In genomic region chr12:118773956-118774723, GRCh38 we compare ENCODE assay signal across 15 cellular contexts.
DNase-seq lines count a peak whose midpoint lies in the region; ATAC-seq and TF ChIP-seq lines count a peak whose summit lies in the region.
"Had no signal": no experiment of that assay in that cellular context is flagged by ENCODE, and none has a peak within 500 bp of the region (broad histone marks: within the 10 kb centered on the region; RNA-seq: fewer than 3 reads in every experiment).

No MANE protein-coding gene starts in this region.

- H3K9me2 ChIP-seq in SK-N-SH, result no peaks in the 10 kb centered on the region
- no peaks in the 10 kb centered on the region for H3K9me2 ChIP-seq in MM.1S (replicated peaks; ENCODE audit: insufficient read depth, low read length)

- H3K27ac Mint-ChIP-seq in type B pancreatic cell, result no peak overlapping the region
- no peak overlapping the region for H3K27ac Mint-ChIP-seq in activated CD8-positive, alpha-beta memory T cell treated with anti-CD3 and anti-CD28 coated beads, Interleukin-2, amount 10 ng/mL, durations not matched to agents 7 days and 5 days
- no peak overlapping the region for H3K27ac Mint-ChIP-seq in CD8-positive, alpha-beta T cell
- H3K27ac Mint-ChIP-seq: activated CD8-positive, alpha-beta T cell treated with anti-CD3 and anti-CD28 coated beads for 36 hours; activated naive CD8-positive, alpha-beta T cell had no signal

- H3F3A ChIP-seq in SK-N-SH (replicated peaks; ENCODE audit: insufficient read depth) (no peaks in the 10 kb centered on the region), MM.1S (ENCODE audit: insufficient read depth, low read length) (no peaks in the 10 kb centered on the region)

- H3K27me3 ChIP-seq in SK-N-SH (ENCODE audit: insufficient read depth) (no peaks in the 10 kb centered on the region), iPS-18a (ENCODE audit: control insufficient read depth, insufficient read depth, low read length) (peaks cover 22% of the 10 kb centered on the region), MM.1S (replicated peaks; ENCODE audit: insufficient read depth, low read length) (no peaks in the 10 kb centered on the region)
- no peaks in the 10 kb centered on the region for H3K27me3 ChIP-seq in CD8-positive, alpha-beta T cell (ENCODE audit: insufficient read depth, low read length)

- peak overlapping the region; percentile 20 for H3K4me3 Mint-ChIP-seq in type B pancreatic cell
- H3K4me3 Mint-ChIP-seq in activated CD8-positive, alpha-beta memory T cell treated with anti-CD3 and anti-CD28 coated beads, Interleukin-2, amount 10 ng/mL, durations not matched to agents 7 days and 5 days, result no peak overlapping the region
- no peak overlapping the region for H3K4me3 Mint-ChIP-seq in CD8-positive, alpha-beta T cell
- H3K4me3 Mint-ChIP-seq: activated CD8-positive, alpha-beta T cell treated with anti-CD3 and anti-CD28 coated beads for 36 hours; activated naive CD8-positive, alpha-beta T cell had no signal

- H4K20me1 ChIP-seq in SK-N-SH (ENCODE audit: insufficient read depth) (no peaks in the 10 kb centered on the region), MM.1S (ENCODE audit: insufficient read depth, low read length) (no peaks in the 10 kb centered on the region)

- peaks cover 4% of the 10 kb centered on the region for H3K4me1 Mint-ChIP-seq in type B pancreatic cell (ENCODE audit: unreplicated experiment)
- no peaks in the 10 kb centered on the region for H3K4me1 Mint-ChIP-seq in activated CD8-positive, alpha-beta memory T cell treated with anti-CD3 and anti-CD28 coated beads, Interleukin-2, amount 10 ng/mL, durations not matched to agents 7 days and 5 days
- H3K4me1 Mint-ChIP-seq in CD8-positive, alpha-beta T cell (ENCODE audit: low read depth), result no peaks in the 10 kb centered on the region

- DNase-seq in SK-N-SH, result peak; percentile 81
- peak; percentile 97 for DNase-seq in NCI-H748 treated with DMSO at 0.1 percent for 48 hours (lab: John Stamatoyannopoulos, UW)
- no peak for DNase-seq in type B pancreatic cell (ENCODE audit: extremely low spot score, unreplicated experiment)
- no peak for DNase-seq in MM.1S
- DNase-seq in activated CD8-positive, alpha-beta memory T cell treated with anti-CD3 and anti-CD28 coated beads, Interleukin-2, amount 10 ng/mL, durations not matched to agents 7 days and 5 days, result no peak
- no peak for DNase-seq in CD8-positive, alpha-beta T cell
- DNase-seq: activated CD8-positive, alpha-beta T cell treated with anti-CD3 and anti-CD28 coated beads for 36 hours; MV-4-11 had no signal

- peaks cover 85% of the 10 kb centered on the region for H3K27me3 Mint-ChIP-seq in type B pancreatic cell
- H3K27me3 Mint-ChIP-seq in activated CD8-positive, alpha-beta memory T cell treated with anti-CD3 and anti-CD28 coated beads, Interleukin-2, amount 10 ng/mL, durations not matched to agents 7 days and 5 days, result peaks cover 3% of the 10 kb centered on the region
- peaks cover 34% of the 10 kb centered on the region for H3K27me3 Mint-ChIP-seq in CD8-positive, alpha-beta T cell (ENCODE audit: low read depth)

- H3K27ac ChIP-seq in SK-N-SH (ENCODE audit: low read depth in 2 of 2, low read length in 1 of 2), result no peak overlapping the region
- peak overlapping the region; percentile 23 for H3K27ac ChIP-seq in iPS-18a (ENCODE audit: low read length)
- no peak overlapping the region for H3K27ac ChIP-seq in MM.1S (ENCODE audit: low read length)
- no peak overlapping the region for H3K27ac ChIP-seq in CD8-positive, alpha-beta T cell (ENCODE audit: low read depth, low read length)
- H3K27ac ChIP-seq: A549, neutrophil, suprapubic skin had no signal

- POLR2A ChIA-PET in SK-N-SH (lab: Yijun Ruan, JAX), result interaction anchor here (0.7 to 1.7 kb wide), 3 partner anchors 10 to 50 kb away, joined by 3 to 5 read pairs (median 3); no protein-coding TSS in a partner anchor
- POLR2A ChIA-PET in CD8-positive, alpha-beta T cell (lab: Charles Lee), result no interaction called here

- H3K36me3 Mint-ChIP-seq in type B pancreatic cell, result no peaks in the 10 kb centered on the region
- H3K36me3 Mint-ChIP-seq in activated CD8-positive, alpha-beta memory T cell treated with anti-CD3 and anti-CD28 coated beads, Interleukin-2, amount 10 ng/mL, durations not matched to agents 7 days and 5 days, result no peaks in the 10 kb centered on the region
- no peaks in the 10 kb centered on the region for H3K36me3 Mint-ChIP-seq in CD8-positive, alpha-beta T cell
- H3K36me3 Mint-ChIP-seq: activated naive CD8-positive, alpha-beta T cell had no signal

- TF ChIP-seq RAD21 in SK-N-SH (IDR thresholded peaks at IDR 0.05; ENCODE audit: low read length), result no peak

- H3K79me2 ChIP-seq in SK-N-SH (ENCODE audit: insufficient read depth) (no peaks in the 10 kb centered on the region), MM.1S (ENCODE audit: low read length) (no peaks in the 10 kb centered on the region)

- no peak overlapping the region for H2AFZ ChIP-seq in SK-N-SH (ENCODE audit: low read depth)
- H2AFZ ChIP-seq in MM.1S (ENCODE audit: low read length), result no peak overlapping the region

- H3K9ac ChIP-seq in SK-N-SH, result no peak overlapping the region
- H3K9ac ChIP-seq in iPS-18a (ENCODE audit: low read length), result peak overlapping the region; percentile 72
- H3K9ac ChIP-seq in MM.1S (ENCODE audit: low read length), result no peak overlapping the region

- no peak for TF ChIP-seq EP300 in SK-N-SH (IDR thresholded peaks at IDR 0.05; ENCODE audit: borderline replicate concordance in 1 of 2, low read depth in 1 of 2, low read length in 1 of 2)

- CTCF ChIA-PET in SK-N-SH (lab: Yijun Ruan, JAX), result interaction anchor here (1.0 kb wide), 1 partner anchor 62 kb away, joined by 3 read pairs; no protein-coding TSS in a partner anchor
- CTCF ChIA-PET in activated CD8-positive, alpha-beta memory T cell treated with anti-CD3 and anti-CD28 coated beads, Interleukin-2, amount 10 ng/mL, durations not matched to agents 7 days and 5 days (lab: Charles Lee), result no interaction called here
- CTCF ChIA-PET in CD8-positive, alpha-beta T cell (lab: Charles Lee), result no interaction called here

- ATAC-seq in SK-N-SH treated with all-trans-retinoic acid at 6 μM for 48 hours, result no peak
- ATAC-seq in activated CD8-positive, alpha-beta memory T cell treated with anti-CD3 and anti-CD28 coated beads, Interleukin-2, amount 10 ng/mL, durations not matched to agents 7 days and 5 days, result no peak
- no peak for ATAC-seq in CD8-positive, alpha-beta T cell
- ATAC-seq: A549; activated CD8-positive, alpha-beta T cell treated with anti-CD3 and anti-CD28 coated beads for 36 hours; HCT116 had no signal

- H3K4me2 ChIP-seq in SK-N-SH (no peak overlapping the region), MM.1S (ENCODE audit: low read depth, low read length) (no peak overlapping the region)
- H3K4me2 ChIP-seq: A549 had no signal

- intact Hi-C loops in CD8-positive, alpha-beta T cell (cut with DNase I, micrococcal nuclease), result no loop called here

- no peaks in the 10 kb centered on the region for H3K9me3 ChIP-seq in SK-N-SH
- no peaks in the 10 kb centered on the region for H3K9me3 ChIP-seq in iPS-18a (ENCODE audit: control insufficient read depth, low read depth, low read length)
- H3K9me3 ChIP-seq in MM.1S (replicated peaks; ENCODE audit: insufficient read depth, low read length), result no peaks in the 10 kb centered on the region
- H3K9me3 ChIP-seq in CD8-positive, alpha-beta T cell (ENCODE audit: low read length), result no peaks in the 10 kb centered on the region
- H3K9me3 ChIP-seq: A549, neutrophil, suprapubic skin had no signal

- H3K36me3 ChIP-seq in SK-N-SH (replicated peaks in 1 of 2; ENCODE audit: control insufficient read depth in 1 of 2, insufficient read depth in 2 of 2, low read length in 1 of 2) (no peaks in the 10 kb centered on the region), iPS-18a (ENCODE audit: control insufficient read depth, low read depth, low read length) (no peaks in the 10 kb centered on the region), MM.1S (replicated peaks; ENCODE audit: insufficient read depth, low read length) (no peaks in the 10 kb centered on the region)
- H3K36me3 ChIP-seq in CD8-positive, alpha-beta T cell (ENCODE audit: insufficient read depth, low read length), result no peaks in the 10 kb centered on the region
- H3K36me3 ChIP-seq: neutrophil, suprapubic skin had no signal

- H3K4me3 ChIP-seq in SK-N-SH (ENCODE audit: low read depth in 2 of 2, low read length in 1 of 2) (peak overlapping the region in 1 of 2 experiments; percentile 27; a peak in 1 of 4 replicates), iPS-18a (ENCODE audit: low read length) (peak overlapping the region; percentile 56), MM.1S (ENCODE audit: low read length) (no peak overlapping the region)
- H3K4me3 ChIP-seq in CD8-positive, alpha-beta T cell (ENCODE audit: low read depth, low read length), result no peak overlapping the region
- H3K4me3 ChIP-seq: A549, suprapubic skin had no signal

- WGBS in SK-N-SH (ENCODE audit: low lambda C conversion rate), result 23% methylated on average over 42 of the region's 43 CpGs

- TF ChIP-seq CTCF in SK-N-SH (IDR thresholded peaks at IDR 0.05), result no peak
- TF ChIP-seq CTCF in type B pancreatic cell (conservative IDR thresholded peaks at IDR 0.05), result no peak
- TF ChIP-seq CTCF in MM.1S (IDR thresholded peaks at IDR 0.05; ENCODE audit: low read length), result no peak
- TF ChIP-seq CTCF in CD8-positive, alpha-beta T cell (IDR thresholded peaks at IDR 0.05), result no peak

- no peaks in the 10 kb centered on the region for H3K9me3 Mint-ChIP-seq in type B pancreatic cell
- no peaks in the 10 kb centered on the region for H3K9me3 Mint-ChIP-seq in activated CD8-positive, alpha-beta memory T cell treated with anti-CD3 and anti-CD28 coated beads, Interleukin-2, amount 10 ng/mL, durations not matched to agents 7 days and 5 days (ENCODE audit: low read depth)
- H3K9me3 Mint-ChIP-seq in CD8-positive, alpha-beta T cell, result no peaks in the 10 kb centered on the region
- H3K9me3 Mint-ChIP-seq: activated CD8-positive, alpha-beta T cell treated with anti-CD3 and anti-CD28 coated beads for 36 hours had no signal

- no peaks in the 10 kb centered on the region; a peak in 1 of 4 replicates for H3K4me1 ChIP-seq in SK-N-SH (ENCODE audit: control insufficient read depth in 1 of 2, insufficient read depth in 2 of 2, low read depth in 1 of 2, low read length in 1 of 2)
- peaks cover 24% of the 10 kb centered on the region for H3K4me1 ChIP-seq in iPS-18a (ENCODE audit: control insufficient read depth, low read depth, low read length)
- no peaks in the 10 kb centered on the region for H3K4me1 ChIP-seq in MM.1S (ENCODE audit: low read length)
- no peaks in the 10 kb centered on the region for H3K4me1 ChIP-seq in CD8-positive, alpha-beta T cell (ENCODE audit: insufficient read depth, low read length)
- H3K4me1 ChIP-seq: A549, suprapubic skin had no signal

TF ChIP-seq in SK-N-SH, 30 proteins besides CTCF, POLR2A, EP300 and RAD21:
- TF ChIP-seq RXRA (IDR thresholded peaks at IDR 0.05; ENCODE audit: borderline replicate concordance, low read depth) (no peak), FOXJ3 (CRISPR knock-in tag; IDR thresholded peaks at IDR 0.05) (peak; percentile 27; the same call in 1 of the 2 replicates)

TF ChIP-seq in SK-N-SH treated with all-trans-retinoic acid at 6 μM for 48 hours, 23 proteins besides CTCF, POLR2A, EP300 and RAD21:
- TF ChIP-seq ZFP3 (CRISPR knock-in tag; IDR thresholded peaks at IDR 0.05), result no peak

Comparison
In these comparisons a context has a peak if more than half of its experiments do, and no peak if none do; other contexts are left out.
1. DNase-seq: peak in SK-N-SH (single experiment) and NCI-H748 treated with DMSO at 0.1 percent for 48 hours (single experiment); none in type B pancreatic cell (single experiment), MM.1S (single experiment), activated CD8-positive, alpha-beta memory T cell treated with anti-CD3 and anti-CD28 coated beads, Interleukin-2, amount 10 ng/mL, durations not matched to agents 7 days and 5 days (single experiment) and CD8-positive, alpha-beta T cell (0 of 7).